Comparison of ENCODE assay signal across 8 cellular contexts in the genomic region with DNA sequence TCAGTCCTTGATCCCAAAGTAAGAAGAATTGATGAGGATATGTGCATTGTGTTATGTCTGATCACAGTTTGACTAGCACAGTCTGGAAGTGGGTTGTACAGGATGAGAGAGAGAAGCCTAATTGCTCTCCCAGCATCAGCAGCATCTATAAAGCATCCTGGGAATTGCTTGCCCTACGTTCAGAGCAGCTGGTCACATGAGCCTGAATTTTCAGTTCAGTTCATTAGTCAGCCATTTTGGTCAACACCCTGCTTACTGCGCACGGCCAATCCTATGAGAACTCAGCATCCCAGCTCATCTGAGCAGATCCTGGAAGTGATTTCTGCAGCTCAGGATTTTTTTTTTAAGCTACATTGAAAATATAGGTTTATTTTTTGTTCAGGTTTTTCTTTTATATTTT.
DNase-seq lines count a peak whose midpoint lies in the region; FAIRE-seq and TF ChIP-seq lines count a peak whose summit lies in the region.

TSS of gene RUFY3 (plus strand) at position 218 of the 400 bp plus-strand sequence. CDS start 610 bp downstream, outside the sequence.

- H3K36me3 ChIP-seq in rectal smooth muscle tissue (ENCODE audit: control insufficient read depth, insufficient read depth, low read length), result peaks cover 3% of the 10 kb centered on the region

- H3K27me3 ChIP-seq in rectal smooth muscle tissue (ENCODE audit: control insufficient read depth, insufficient read depth, low read length), result no peaks in the 10 kb centered on the region

- in situ Hi-C loops in astrocyte of the cerebellum (cut with HindIII; ENCODE audit: low sequenced_read_pairs) (no loop called here), GM13976 (cut with MboI; ENCODE audit: low sequenced_read_pairs, unreplicated experiment) (no loop called here)

- no peak within 1 kb of the TSS for H3K9ac ChIP-seq in rectal smooth muscle tissue (ENCODE audit: low read length)

- TF ChIP-seq CTCF in astrocyte of the cerebellum (IDR thresholded peaks at IDR 0.05; ENCODE audit: low read depth, low read length, missing control alignments), result no peak
- TF ChIP-seq CTCF in GM13976 (IDR thresholded peaks at IDR 0.05; ENCODE audit: borderline replicate concordance, control extremely low read depth, extremely low read depth, insufficient read depth, missing control alignments), result no peak

- peak; percentile 94 for FAIRE-seq in G401.6 (lab: Jason Lieb, UNC)

- peaks cover 4% of the 10 kb centered on the region for H3K4me1 ChIP-seq in rectal smooth muscle tissue (ENCODE audit: control insufficient read depth, insufficient read depth, low read length)

- H3K4me3 ChIP-seq in astrocyte of the cerebellum (ENCODE audit: low read depth, low read length), result peak within 1 kb of the TSS; percentile 76
- H3K4me3 ChIP-seq in rectal smooth muscle tissue (ENCODE audit: low read length), result peak within 1 kb of the TSS; percentile 64

- DNase-seq in NCI-H2227 treated with DMSO at 0.1 percent for 48 hours (lab: John Stamatoyannopoulos, UW) (peak; percentile 88), astrocyte of the cerebellum (ENCODE audit: low read depth) (peak; percentile 93), hepatic stellate cell (ENCODE audit: low spot score) (peak; percentile 74), GM13976 (ENCODE audit: low spot score) (no peak), germinal center (ENCODE audit: low spot score) (no peak), Kasumi-1 (lab: John Stamatoyannopoulos, UW) (no peak)

- peak within 1 kb of the TSS; percentile 74 for H3K27ac ChIP-seq in rectal smooth muscle tissue (ENCODE audit: low read depth, low read length)

Comparison
In these comparisons a context has a peak if more than half of its experiments do, and no peak if none do; other contexts are left out.
1. DNase-seq: peak in NCI-H2227 treated with DMSO at 0.1 percent for 48 hours (single experiment), astrocyte of the cerebellum (single experiment) and hepatic stellate cell (single experiment); none in GM13976 (single experiment), germinal center (single experiment) and Kasumi-1 (0 of 2).